Comparison of ENCODE assay signal across 11 cellular contexts in genomic region chr2:43057026-43057741, GRCh38.
DNase-seq lines count a peak whose midpoint lies in the region; ATAC-seq, FAIRE-seq and TF ChIP-seq lines count a peak whose summit lies in the region.
"Had no signal": no experiment of that assay in that cellular context is flagged by ENCODE, and none has a peak within 500 bp of the region (broad histone marks: within the 10 kb centered on the region; RNA-seq: fewer than 3 reads in every experiment).

No MANE protein-coding gene starts in this region.

- no peak overlapping the region for H3K27ac ChIP-seq in pancreas
- H3K27ac ChIP-seq in ascending aorta = no peak overlapping the region
- H3K27ac ChIP-seq: epithelial cell of prostate, ovary had no signal

- DNase-seq in DMS79 (lab: John Stamatoyannopoulos, UW) (peak; percentile 37), NCI-H446 treated with DMSO at 0.1 percent for 48 hours (lab: John Stamatoyannopoulos, UW) (peak; percentile 46), frontal cortex (ENCODE audit: low spot score in 2 of 2) (peak; percentile 75 to 79), pancreas (peak in 5 of 6 donors; percentile 53 to 84 (median 74)), AG08395 (ENCODE audit: low spot score) (no peak), NCI-H1417 treated with DMSO at 0.1 percent for 48 hours (lab: John Stamatoyannopoulos, UW) (no peak), ascending aorta (ENCODE audit: low spot score in 2 of 2) (no peak)
- DNase-seq: activated CD4-positive, alpha-beta memory T cell treated with anti-CD3 and anti-CD28 coated beads for 36 hours had no signal

- WGBS in pancreas, 2 donors = 64 to 68% methylated on average over 16 of the region's 16 CpGs

- H3K9me3 ChIP-seq in pancreas (no peaks in the 10 kb centered on the region), ascending aorta (no peaks in the 10 kb centered on the region)
- H3K9me3 ChIP-seq: ovary had no signal

- intact Hi-C loops in pancreas (cut with DNase I) = no loop called here
- intact Hi-C loops in ascending aorta (cut with DNase I) = no loop called here

- H3K4me3 ChIP-seq in pancreas = no peak overlapping the region
- no peak overlapping the region for H3K4me3 ChIP-seq in ascending aorta
- H3K4me3 ChIP-seq: ovary had no signal

- FAIRE-seq in frontal cortex (lab: Jason Lieb, UNC) (no peak), pancreas (lab: Jason Lieb, UNC) (no peak)

- TF ChIP-seq CTCF in pancreas (IDR thresholded peaks at IDR 0.05) (no peak), ascending aorta (IDR thresholded peaks at IDR 0.05) (no peak)

- H3K4me1 ChIP-seq in pancreas = peaks cover 5 to 13% (median 10%) of the 10 kb centered on the region in 3 donors
- peaks cover 6 to 15% of the 10 kb centered on the region in 2 donors for H3K4me1 ChIP-seq in ascending aorta

- H3K27me3 ChIP-seq in pancreas (no peaks in the 10 kb centered on the region), ascending aorta (no peaks in the 10 kb centered on the region)
- H3K27me3 ChIP-seq: ovary had no signal

- ATAC-seq in pancreas (peak; percentile 63 to 79 (median 73)), HG03025 (IDR thresholded peaks at IDR 0.05; ENCODE audit: low FRiP score, unreplicated experiment) (no peak)

- no peaks in the 10 kb centered on the region for H3K36me3 ChIP-seq in pancreas
- H3K36me3 ChIP-seq in ascending aorta = no peaks in the 10 kb centered on the region
- H3K36me3 ChIP-seq: ovary had no signal

Comparison
In these comparisons a context has a peak if more than half of its experiments do, and no peak if none do; other contexts are left out.
1. DNase-seq: peak in DMS79 (single experiment), NCI-H446 treated with DMSO at 0.1 percent for 48 hours (single experiment), frontal cortex (2 of 2) and pancreas (5 of 6); none in AG08395 (single experiment), NCI-H1417 treated with DMSO at 0.1 percent for 48 hours (single experiment) and ascending aorta (0 of 2).